In genomic region chr3:109136533-109136932, GRCh38 we compare ENCODE assay signal across 24 cellular contexts. TPM values are rescaled to one million over a fixed set of nuclear protein-coding genes. Genes with fewer than 3 reads are reported as not detected.
"Had no signal": no experiment of that assay in that cellular context is flagged by ENCODE, and none has a peak within 500 bp of the region (broad histone marks: within the 10 kb centered on the region; RNA-seq: fewer than 3 reads in every experiment).

TSS of gene C3orf85 (plus strand) at chr3:109136719. CDS start at chr3:109136848, 129 bp downstream.

- H3K27ac ChIP-seq: brain microvascular endothelial cell, KMS-11 had no signal

- H3K36me3 ChIP-seq: brain microvascular endothelial cell had no signal

- H3K4me1 Mint-ChIP-seq: activated B cell treated with CpG ODN at 0.5 μM for 24 hours; activated CD4-positive, alpha-beta T cell treated with anti-CD3 and anti-CD28 coated beads, Interleukin-2, amount 10 ng/mL, durations not matched to agents 24 days and 14 days; T-helper 17 cell had no signal

- H3K27ac Mint-ChIP-seq: activated B cell treated with CpG ODN at 0.5 μM for 24 hours; activated CD4-positive, alpha-beta memory T cell treated with anti-CD3 and anti-CD28 coated beads for 36 hours; activated CD4-positive, alpha-beta T cell treated with anti-CD3 and anti-CD28 coated beads, Interleukin-2, amount 10 ng/mL, durations not matched to agents 24 days and 14 days; activated naive CD4-positive, alpha-beta T cell treated with anti-CD3 and anti-CD28 coated beads for 36 hours; activated naive CD8-positive, alpha-beta T cell; T-helper 17 cell had no signal

- ATAC-seq: activated T-cell treated with anti-CD3 and anti-CD28 coated beads, Interleukin-2, amount 50 U/mL, for 4 hours; T-helper 17 cell had no signal

- DNase-seq: activated B cell treated with CpG ODN at 0.5 μM for 24 hours; activated CD4-positive, alpha-beta memory T cell treated with anti-CD3 and anti-CD28 coated beads for 36 hours; activated CD4-positive, alpha-beta T cell treated with anti-CD3 and anti-CD28 coated beads for 1 hour; activated CD4-positive, alpha-beta T cell treated with anti-CD3 and anti-CD28 coated beads, Interleukin-2, amount 10 ng/mL, durations not matched to agents 24 days and 14 days; activated CD8-positive, alpha-beta memory T cell treated with anti-CD3 and anti-CD28 coated beads for 24 hours; activated gamma-delta T cell; activated naive CD4-positive, alpha-beta T cell treated with anti-CD3 and anti-CD28 coated beads for 36 hours; activated T-cell treated with anti-CD3 and anti-CD28 coated beads, Interleukin-2, amount 50 U/mL, for 4 hours; amygdala; brain microvascular endothelial cell; MV-4-11; NCI-H1092 treated with DMSO at 0.1 percent for 48 hours; NCI-H1417 treated with DMSO at 0.1 percent for 48 hours; NCI-H1694; NCI-H2029; NCI-H446; NCI-H524; SHP77 treated with DMSO at 0.1 percent for 48 hours; T-helper 17 cell; T-helper 9 cell had no signal

- H3K9me3 Mint-ChIP-seq: activated B cell treated with CpG ODN at 0.5 μM for 24 hours; activated CD4-positive, alpha-beta memory T cell treated with anti-CD3 and anti-CD28 coated beads for 36 hours; activated CD4-positive, alpha-beta T cell treated with anti-CD3 and anti-CD28 coated beads, Interleukin-2, amount 10 ng/mL, durations not matched to agents 24 days and 14 days; activated naive CD4-positive, alpha-beta T cell treated with anti-CD3 and anti-CD28 coated beads for 36 hours; activated T-cell treated with anti-CD3 and anti-CD28 coated beads, Interleukin-2, amount 50 U/mL, for 4 hours had no signal

- H3K27me3 Mint-ChIP-seq: activated B cell treated with CpG ODN at 0.5 μM for 24 hours; activated CD4-positive, alpha-beta memory T cell treated with anti-CD3 and anti-CD28 coated beads for 36 hours; activated CD4-positive, alpha-beta T cell treated with anti-CD3 and anti-CD28 coated beads, Interleukin-2, amount 10 ng/mL, durations not matched to agents 24 days and 14 days had no signal

- H3K27me3 ChIP-seq: brain microvascular endothelial cell had no signal

- H3K36me3 Mint-ChIP-seq: activated CD4-positive, alpha-beta memory T cell treated with anti-CD3 and anti-CD28 coated beads for 36 hours; activated naive CD8-positive, alpha-beta T cell had no signal

- H3K4me3 Mint-ChIP-seq: activated B cell treated with CpG ODN at 0.5 μM for 24 hours; activated CD4-positive, alpha-beta memory T cell treated with anti-CD3 and anti-CD28 coated beads for 36 hours; activated CD4-positive, alpha-beta T cell treated with anti-CD3 and anti-CD28 coated beads, Interleukin-2, amount 10 ng/mL, durations not matched to agents 24 days and 14 days; activated naive CD4-positive, alpha-beta T cell treated with anti-CD3 and anti-CD28 coated beads for 36 hours; activated naive CD8-positive, alpha-beta T cell; activated T-cell treated with anti-CD3 and anti-CD28 coated beads, Interleukin-2, amount 50 U/mL, for 4 hours; T-helper 17 cell had no signal

- H3K9ac ChIP-seq: KMS-11 had no signal

RNA-seq across cellular contexts. Expression of gene C3orf85, which starts in this region (rescaled TPM):
- total RNA-seq: activated B cell treated with CpG ODN at 0.5 μM for 24 hours; activated CD4-positive, alpha-beta memory T cell treated with anti-CD3 and anti-CD28 coated beads for 36 hours; activated CD4-positive, alpha-beta T cell treated with anti-CD3 and anti-CD28 coated beads, Interleukin-2, amount 10 ng/mL, durations not matched to agents 24 days and 14 days; activated naive CD4-positive, alpha-beta T cell treated with anti-CD3 and anti-CD28 coated beads for 36 hours; activated T-cell treated with anti-CD3 and anti-CD28 coated beads, Interleukin-2, amount 50 U/mL, for 4 hours; MCF 10A; SK-MEL-5; T-helper 17 cell had no signal
